ENCODE assay signal across 25 cellular contexts in the genomic region with DNA sequence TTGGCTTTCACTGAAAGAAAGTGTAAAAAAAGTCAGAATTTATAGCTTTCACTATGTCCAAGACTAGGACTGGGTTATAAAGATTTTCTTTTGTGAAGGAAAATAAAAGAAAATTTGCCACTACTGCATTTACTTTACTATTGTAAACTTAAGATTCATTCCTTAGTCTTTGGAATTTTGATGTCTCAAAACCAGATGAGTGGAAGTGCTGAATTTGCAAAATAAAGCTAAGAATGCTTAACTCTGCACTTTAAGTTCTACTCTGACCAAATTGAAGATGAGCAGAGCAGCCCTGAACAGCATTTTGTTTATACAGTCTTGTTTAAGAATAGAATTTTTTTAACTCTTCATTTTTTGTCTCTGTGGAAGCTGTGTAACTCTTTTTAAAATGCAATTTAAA.
DNase-seq lines count a peak whose midpoint lies in the region; ATAC-seq and TF ChIP-seq lines count a peak whose summit lies in the region.
"Had no signal": no experiment of that assay in that cellular context is flagged by ENCODE, and none has a peak within 500 bp of the region (broad histone marks: within the 10 kb centered on the region; RNA-seq: fewer than 3 reads in every experiment).

No MANE protein-coding gene starts in this region.

- DNase-seq in IMR-90 (no peak), choroid plexus epithelial cell (ENCODE audit: low read depth) (peak; percentile 14), hepatocyte (ENCODE audit: low spot score) (no peak), sciatic nerve (ENCODE audit: low spot score) (no peak), occipital lobe (lab: John Stamatoyannopoulos, UW) (no peak), NCI-H2029 (lab: John Stamatoyannopoulos, UW) (no peak)
- DNase-seq: Caco-2; CD8-positive, alpha-beta T cell; GDM1; GOT3; HCEC 1CT; NCI-H1092; NCI-H1417 treated with DMSO at 0.1 percent for 48 hours; NCI-H1694 treated with DMSO at 0.1 percent for 48 hours; NCI-H2081 treated with DMSO at 0.1 percent for 48 hours; NCI-H2171; NCI-H226; NCI-H510A; NCI-H69; SHP77 had no signal

- no peak overlapping the region for H2AK5ac ChIP-seq in IMR-90 (ENCODE audit: low read depth, low read length)

- H3K14ac ChIP-seq in IMR-90 (replicated peaks; ENCODE audit: low read depth, low read length), result no peak overlapping the region

- intact Hi-C loops in IMR-90 (cut with micrococcal nuclease) (no loop called here), sciatic nerve (cut with DNase I) (no loop called here)

- in situ Hi-C loops in IMR-90 (cut with MboI; ENCODE audit: low sequenced_read_pairs), result no loop called here

- no peak for TF ChIP-seq RAD21 in IMR-90 (IDR thresholded peaks at IDR 0.05; ENCODE audit: low read length)

- H3K4ac ChIP-seq in IMR-90 (ENCODE audit: low read depth, low read length), result no peak overlapping the region

- no peaks in the 10 kb centered on the region for H3K79me2 ChIP-seq in hepatocyte
- H3K79me2 ChIP-seq in parathyroid adenoma, result no peaks in the 10 kb centered on the region

- H3K56ac ChIP-seq in IMR-90 (ENCODE audit: extremely low read depth, insufficient read depth, low read length), result no peak overlapping the region

- dilution Hi-C loops in IMR-90 (cut with HindIII; ENCODE audit: low sequenced_read_pairs, unreplicated experiment), result no loop called here

- H2AFZ ChIP-seq in IMR-90 (replicated peaks; ENCODE audit: low read length, poor library complexity) (no peak overlapping the region), hepatocyte (no peak overlapping the region), parathyroid adenoma (no peak overlapping the region)

- no peaks in the 10 kb centered on the region for H3K9me2 ChIP-seq in hepatocyte (replicated peaks; ENCODE audit: insufficient read depth)

- H4K5ac ChIP-seq in IMR-90 (ENCODE audit: low read depth, low read length), result no peak overlapping the region

- TF ChIP-seq POLR2A in IMR-90 (IDR thresholded peaks at IDR 0.05; ENCODE audit: low read depth, low read length), result no peak

- H3K79me1 ChIP-seq in IMR-90 (ENCODE audit: low read depth in 1 of 2, low read length in 2 of 2), result no peaks in the 10 kb centered on the region

- H3K23ac ChIP-seq in IMR-90 (ENCODE audit: low read depth, low read length), result no peak overlapping the region

- H3K4me1 ChIP-seq in IMR-90 (ENCODE audit: control insufficient read depth, insufficient read depth, low read length), result 0 out of 2 replicates have a peak, but pooled peaks cover 1% of the 10 kb centered on the region
- peaks cover 12% of the 10 kb centered on the region for H3K4me1 ChIP-seq in hepatocyte (ENCODE audit: insufficient read depth)
- peaks cover 31% of the 10 kb centered on the region for H3K4me1 ChIP-seq in parathyroid adenoma
- H3K4me1 ChIP-seq: Caco-2 had no signal

- H2AK9ac ChIP-seq in IMR-90 (replicated peaks; ENCODE audit: low read depth, low read length, poor library complexity), result no peak overlapping the region

- H3K9me1 ChIP-seq in IMR-90 (ENCODE audit: insufficient read depth, low read length), result no peaks in the 10 kb centered on the region

- H3K27me3 ChIP-seq in IMR-90 (ENCODE audit: control insufficient read depth, insufficient read depth, low read length) (no peaks in the 10 kb centered on the region), hepatocyte (no peaks in the 10 kb centered on the region), parathyroid adenoma (ENCODE audit: control insufficient read depth, insufficient read depth, low read length) (no peaks in the 10 kb centered on the region)

- ATAC-seq in IMR-90 (ENCODE audit: low read depth) (no peak), sciatic nerve (no peak)
- ATAC-seq: CD8-positive, alpha-beta T cell; GM12878; Panc1 had no signal

- no peak overlapping the region for H3K18ac ChIP-seq in IMR-90 (ENCODE audit: low read depth, low read length)

- H3K4me3 ChIP-seq in IMR-90 (ENCODE audit: insufficient read depth, low read depth, low read length), result no peak overlapping the region
- no peak overlapping the region for H3K4me3 ChIP-seq in choroid plexus epithelial cell (ENCODE audit: low read depth, low read length)
- H3K4me3 ChIP-seq in hepatocyte, result no peak overlapping the region
- peak overlapping the region; percentile 26 for H3K4me3 ChIP-seq in parathyroid adenoma (ENCODE audit: low read depth, low read length)
- H3K4me3 ChIP-seq: GM12878 had no signal

- H3K36me3 ChIP-seq in IMR-90 (ENCODE audit: control insufficient read depth, insufficient read depth, low read length) (peaks cover 4% of the 10 kb centered on the region), hepatocyte (replicated peaks; ENCODE audit: insufficient read depth, low read depth) (no peaks in the 10 kb centered on the region), parathyroid adenoma (ENCODE audit: control insufficient read depth, insufficient read depth, low read length) (no peaks in the 10 kb centered on the region)

- H3K4me2 ChIP-seq in IMR-90 (ENCODE audit: low read depth, low read length) (no peak overlapping the region), hepatocyte (peak overlapping the region; percentile 2), parathyroid adenoma (ENCODE audit: low read length) (peak overlapping the region; percentile 45)

- no peak overlapping the region for H2BK20ac ChIP-seq in IMR-90 (ENCODE audit: low read depth, low read length)

- H3K27ac ChIP-seq in IMR-90 (ENCODE audit: insufficient read depth, low read length), result no peak overlapping the region
- no peak overlapping the region for H3K27ac ChIP-seq in hepatocyte
- no peak overlapping the region for H3K27ac ChIP-seq in parathyroid adenoma
- H3K27ac ChIP-seq: C4-2B, RWPE1 had no signal

- no TSS peak for BruUV-seq in IMR-90 (replicated peaks; lab: Mats Ljungman, UMichigan)

- no peak overlapping the region for H4K91ac ChIP-seq in IMR-90 (ENCODE audit: insufficient read depth, low read depth, low read length)

- H2BK5ac ChIP-seq in IMR-90 (ENCODE audit: low read depth, low read length, poor library complexity, severe bottlenecking), result no peak overlapping the region

- no peaks in the 10 kb centered on the region for H4K20me1 ChIP-seq in IMR-90 (ENCODE audit: insufficient read depth, low read length)
- no peaks in the 10 kb centered on the region for H4K20me1 ChIP-seq in hepatocyte (ENCODE audit: insufficient read depth, poor library complexity, severe bottlenecking)

- H3K9me3 ChIP-seq in IMR-90 (ENCODE audit: control insufficient read depth, insufficient read depth, low read length) (no peaks in the 10 kb centered on the region), hepatocyte (ENCODE audit: low read depth) (no peaks in the 10 kb centered on the region), parathyroid adenoma (ENCODE audit: control insufficient read depth, low read length) (no peaks in the 10 kb centered on the region)
- H3K9me3 ChIP-seq: Caco-2 had no signal

- TF ChIP-seq CTCF in IMR-90 (conservative IDR thresholded peaks at IDR 0.05; ENCODE audit: low read depth, low read length) (no peak), choroid plexus epithelial cell (conservative IDR thresholded peaks at IDR 0.05; ENCODE audit: low read depth, low read length) (no peak), hepatocyte (IDR thresholded peaks at IDR 0.05; ENCODE audit: poor library complexity) (no peak), parathyroid adenoma (IDR thresholded peaks at IDR 0.05) (no peak)

- H2BK120ac ChIP-seq in IMR-90 (ENCODE audit: low read depth, low read length), result no peak overlapping the region

- CTCF ChIA-PET in IMR-90 (lab: Yijun Ruan, JAX), result no interaction called here

- H3K9ac ChIP-seq in IMR-90 (ENCODE audit: low read depth, low read length) (no peak overlapping the region), parathyroid adenoma (no peak overlapping the region)

- H4K8ac ChIP-seq in IMR-90 (ENCODE audit: low read depth in 2 of 2, low read length in 2 of 2), result no peak overlapping the region

- POLR2A ChIA-PET in IMR-90 (lab: Charles Lee; ENCODE audit: unreplicated experiment), result no interaction called here

- H2BK15ac ChIP-seq in IMR-90 (ENCODE audit: low read depth, low read length), result no peak overlapping the region

TF ChIP-seq in IMR-90, 13 proteins besides CTCF, POLR2A, EP300 and RAD21:
- TF ChIP-seq RCOR1 (IDR thresholded peaks at IDR 0.05; ENCODE audit: insufficient replicate concordance, low read length) (no peak), MAFK (IDR thresholded peaks at IDR 0.05; ENCODE audit: low read depth, low read length) (peak; percentile 83)
